24 cellular contexts compared by ENCODE assay signal in the genomic region with DNA sequence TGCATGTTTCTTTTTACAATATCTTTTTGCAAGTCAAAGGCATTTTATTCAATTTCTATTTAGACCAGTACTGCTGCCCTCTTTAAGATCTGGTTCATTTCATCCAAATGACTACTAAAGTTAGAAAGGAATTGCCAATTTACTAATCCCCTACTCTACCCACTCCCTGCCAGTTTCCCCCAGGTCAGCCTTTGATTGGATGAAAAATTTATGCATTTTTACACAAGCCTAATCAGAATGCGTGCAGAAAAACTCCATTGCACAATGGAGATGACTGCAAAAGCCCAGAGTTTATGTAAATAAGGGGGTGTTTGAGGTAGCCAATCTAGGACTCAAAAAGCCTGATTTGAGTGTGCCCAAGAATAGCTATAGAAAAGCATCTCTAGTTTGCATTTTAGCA.
"Had no signal": no experiment of that assay in that cellular context is flagged by ENCODE, and none has a peak within 500 bp of the region (broad histone marks: within the 10 kb centered on the region; RNA-seq: fewer than 3 reads in every experiment).

No MANE protein-coding gene starts in this region.

- ATAC-seq: T-cell had no signal

- FAIRE-seq: HTR-8/SVneo, RCC 7860 had no signal

- H3K9me3 ChIP-seq: SJSA1 had no signal

- DNase-seq: KBM-7, MV-4-11, NCI-H1092, NCI-H1105 treated with DMSO at 0.1 percent for 48 hours, NCI-H1417 treated with DMSO at 0.1 percent for 48 hours, NCI-H146, NCI-H1694 treated with DMSO at 0.1 percent for 48 hours, NCI-H1930, NCI-H2081, NCI-H2107, NCI-H2227 treated with DMSO at 0.1 percent for 48 hours, NCI-H524, NCI-H526 treated with DMSO at 0.1 percent for 48 hours, NCI-H748 treated with DMSO at 0.1 percent for 48 hours, Right ventricle myocardium superior, RPMI8226, SIG-M5, SW 1271, T-cell had no signal

- H3K27ac ChIP-seq: HL-60, SJSA1, SK-N-MC had no signal

- H3K4me1 ChIP-seq: SJSA1 had no signal

- H3K36me3 ChIP-seq: SJSA1 had no signal

- H3K4me3 ChIP-seq: SJSA1, SK-N-MC had no signal

- H3K27me3 ChIP-seq: SJSA1 had no signal
